In genomic region chr6:99425647-99426453, GRCh38 we compare ENCODE assay signal across 8 cellular contexts. TPM values are rescaled to one million over a fixed set of nuclear protein-coding genes. Genes with fewer than 3 reads are reported as not detected.
DNase-seq lines count a peak whose midpoint lies in the region; ATAC-seq and TF ChIP-seq lines count a peak whose summit lies in the region.

No MANE protein-coding gene starts in this region.

- intact Hi-C loops in left colon (cut with DNase I, micrococcal nuclease): no loop called here

- no peak for TF ChIP-seq CTCF in coronary artery (IDR thresholded peaks at IDR 0.05)

- DNase-seq in AG20443 (ENCODE audit: low spot score) (peak; percentile 69), NCI-H446 (lab: John Stamatoyannopoulos, UW) (peak; percentile 79 to 82), coronary artery (ENCODE audit: low spot score) (peak; percentile 88), left colon (peak; percentile 92 to 95)
- peak; percentile 47 to 58 for DNase-seq in activated CD4-positive, alpha-beta T cell treated with anti-CD3 and anti-CD28 coated beads for 24 hours (ENCODE audit: low read depth in 2 of 2)
- DNase-seq in stimulated activated CD4-positive, alpha-beta T cell treated with anti-CD3 and anti-CD28 coated beads, Interleukin-1b, Interleukin-23, amount 100 ng/mL, for 48 hours: peak; percentile 59

- H3K27ac ChIP-seq in coronary artery: peak overlapping the region; percentile 98 to 99

- peak overlapping the region; percentile 91 for H3K4me3 ChIP-seq in coronary artery

- peak; percentile 58 for ATAC-seq in GM18909 (IDR thresholded peaks at IDR 0.05; ENCODE audit: poor library complexity, unreplicated experiment)
- ATAC-seq in HG03196 (IDR thresholded peaks at IDR 0.05; ENCODE audit: unreplicated experiment): peak; percentile 52
- ATAC-seq in left colon: peak; percentile 76

RNA-seq across cellular contexts. Expression of gene PNISR, which starts 0.7 kb away (rescaled TPM):
- total RNA-seq in left colon: 10 to 100 TPM; 70.0 to 72.9 TPM

RNA-seq across cellular contexts. Expression of gene COQ3, which starts 31.9 kb away (rescaled TPM):
- 10 to 100 TPM in 1 of 2 donors, 1 to 10 TPM in 1; 8.3 to 11.6 TPM for total RNA-seq in left colon

Comparison
In these comparisons a context has a peak if more than half of its experiments do, and no peak if none do; other contexts are left out.
1. Peak in every context shown above with its lines: DNase-seq, ATAC-seq, H3K4me3 ChIP-seq and H3K27ac ChIP-seq.